Comparison of ENCODE assay signal across 9 cellular contexts in genomic region chr12:57242691-57243454, GRCh38. TPM values are rescaled to one million over a fixed set of nuclear protein-coding genes. Genes with fewer than 3 reads are reported as not detected.
DNase-seq lines count a peak whose midpoint lies in the region; ATAC-seq, FAIRE-seq and TF ChIP-seq lines count a peak whose summit lies in the region.
"Had no signal": no experiment of that assay in that cellular context is flagged by ENCODE, and none has a peak within 500 bp of the region (broad histone marks: within the 10 kb centered on the region; RNA-seq: fewer than 3 reads in every experiment).

No MANE protein-coding gene starts in this region.

- intact Hi-C loops in activated CD4-positive, alpha-beta T cell treated with anti-CD3 and anti-CD28 coated beads for 36 hours (cut with DNase I, micrococcal nuclease) = loop anchor here (1.0 to 5.0 kb wide), 7 partner anchors 29 to 491 kb away; partner anchors contain the start of genes PRIM1 (in 1 of the 2), STAT6 (in 1 of the 2) and ZBTB39 (in 1 of the 2)
- intact Hi-C loops in dendritic cell treated with granulocyte-macrophage colony-stimulating factor and Interleukin-4, amounts not matched to agents 40 ng/mL and 50 ng/mL, for 4 days (cut with micrococcal nuclease) = loop anchor here (1.0 kb wide), 2 partner anchors 18 to 30 kb away; no protein-coding TSS in a partner anchor

- H3K4me3 ChIP-seq in subcutaneous abdominal adipose tissue (ENCODE audit: low read depth in 1 of 5, low read length in 5 of 5) = peak overlapping the region in 3 of 5 donors; percentile 11 to 49 (median 48)

- no peaks in the 10 kb centered on the region for H3K9me3 Mint-ChIP-seq in activated CD4-positive, alpha-beta T cell treated with anti-CD3 and anti-CD28 coated beads for 36 hours (ENCODE audit: low read depth)
- H3K9me3 Mint-ChIP-seq in dendritic cell treated with granulocyte-macrophage colony-stimulating factor and Interleukin-4, amounts not matched to agents 40 ng/mL and 50 ng/mL, for 4 days = no peaks in the 10 kb centered on the region
- H3K9me3 Mint-ChIP-seq in memory B cell = no peaks in the 10 kb centered on the region

- peaks cover 4 to 62% (median 54%) of the 10 kb centered on the region in 5 donors for H3K4me1 ChIP-seq in subcutaneous abdominal adipose tissue (ENCODE audit: control insufficient read depth in 5 of 5, insufficient read depth in 5 of 5, low read length in 5 of 5)

- peak; percentile 36 for ATAC-seq in HG02610 (IDR thresholded peaks at IDR 0.05; ENCODE audit: unreplicated experiment)
- ATAC-seq in activated CD4-positive, alpha-beta T cell treated with anti-CD3 and anti-CD28 coated beads for 36 hours = peak; percentile 23
- peak; percentile 61 for ATAC-seq in memory B cell (ENCODE audit: low read depth)

- peaks cover 47% of the 10 kb centered on the region for H3K4me1 Mint-ChIP-seq in activated CD4-positive, alpha-beta T cell treated with anti-CD3 and anti-CD28 coated beads for 36 hours
- H3K4me1 Mint-ChIP-seq in dendritic cell treated with granulocyte-macrophage colony-stimulating factor and Interleukin-4, amounts not matched to agents 40 ng/mL and 50 ng/mL, for 4 days (ENCODE audit: low read depth) = peaks cover 83% of the 10 kb centered on the region
- peaks cover 31% of the 10 kb centered on the region for H3K4me1 Mint-ChIP-seq in memory B cell

- H3K27me3 ChIP-seq in subcutaneous abdominal adipose tissue (ENCODE audit: control insufficient read depth in 5 of 5, insufficient read depth in 4 of 5, low read length in 5 of 5) = peaks cover 30 to 56% (median 52%) of the 10 kb centered on the region in 5 donors

- CTCF ChIA-PET in activated CD4-positive, alpha-beta T cell treated with anti-CD3 and anti-CD28 coated beads for 36 hours (lab: Charles Lee) = interaction anchor here (0.5 to 9.9 kb wide), 38 partner anchors 9 to 604 kb away, joined by 3 to 282 read pairs (median 5); partner anchors contain the start of genes GLI1, INHBE, NXPH4 and SHMT2

- no peaks in the 10 kb centered on the region for H3K9me3 ChIP-seq in subcutaneous abdominal adipose tissue (ENCODE audit: control insufficient read depth in 5 of 5, low read length in 5 of 5)

- H3K9ac ChIP-seq in subcutaneous abdominal adipose tissue (ENCODE audit: low read length in 5 of 5) = no peak overlapping the region

- H3K27ac ChIP-seq in subcutaneous abdominal adipose tissue (ENCODE audit: low read depth, low read length) = no peak overlapping the region

- no peaks in the 10 kb centered on the region for H3K36me3 Mint-ChIP-seq in activated CD4-positive, alpha-beta T cell treated with anti-CD3 and anti-CD28 coated beads for 36 hours (ENCODE audit: low read depth)
- H3K36me3 Mint-ChIP-seq in dendritic cell treated with granulocyte-macrophage colony-stimulating factor and Interleukin-4, amounts not matched to agents 40 ng/mL and 50 ng/mL, for 4 days (ENCODE audit: low read depth) = peaks cover 23% of the 10 kb centered on the region
- peaks cover 1% of the 10 kb centered on the region for H3K36me3 Mint-ChIP-seq in memory B cell

- H3K27ac Mint-ChIP-seq in activated CD4-positive, alpha-beta T cell treated with anti-CD3 and anti-CD28 coated beads for 36 hours = no peak overlapping the region
- H3K27ac Mint-ChIP-seq in dendritic cell treated with granulocyte-macrophage colony-stimulating factor and Interleukin-4, amounts not matched to agents 40 ng/mL and 50 ng/mL, for 4 days = no peak overlapping the region
- H3K27ac Mint-ChIP-seq in memory B cell = peak overlapping the region; percentile 64

- FAIRE-seq in H54 (lab: Jason Lieb, UNC) = no peak
- FAIRE-seq: endometrium had no signal

- POLR2A ChIA-PET in activated CD4-positive, alpha-beta T cell treated with anti-CD3 and anti-CD28 coated beads for 36 hours (lab: Charles Lee) = interaction anchor here (0.5 to 1.5 kb wide), 4 partner anchors 13 to 282 kb away, joined by 3 to 5 read pairs (median 3); partner anchors contain the start of gene SHMT2

- H3K27me3 Mint-ChIP-seq in activated CD4-positive, alpha-beta T cell treated with anti-CD3 and anti-CD28 coated beads for 36 hours = peaks cover 32% of the 10 kb centered on the region
- peaks cover 67% of the 10 kb centered on the region for H3K27me3 Mint-ChIP-seq in dendritic cell treated with granulocyte-macrophage colony-stimulating factor and Interleukin-4, amounts not matched to agents 40 ng/mL and 50 ng/mL, for 4 days
- peaks cover 3% of the 10 kb centered on the region for H3K27me3 Mint-ChIP-seq in memory B cell

- H3K4me3 Mint-ChIP-seq in activated CD4-positive, alpha-beta T cell treated with anti-CD3 and anti-CD28 coated beads for 36 hours = peak overlapping the region; percentile 62
- peak overlapping the region; percentile 55 for H3K4me3 Mint-ChIP-seq in dendritic cell treated with granulocyte-macrophage colony-stimulating factor and Interleukin-4, amounts not matched to agents 40 ng/mL and 50 ng/mL, for 4 days
- peak overlapping the region; percentile 86 for H3K4me3 Mint-ChIP-seq in memory B cell

- H3K36me3 ChIP-seq in subcutaneous abdominal adipose tissue (ENCODE audit: control insufficient read depth in 5 of 5, insufficient read depth in 5 of 5, low read length in 5 of 5) = no peaks in the 10 kb centered on the region

- no peak for TF ChIP-seq POLR2A in H54 (IDR thresholded peaks at IDR 0.05; ENCODE audit: low read depth, low read length)

- DNase-seq in ELR (ENCODE audit: low read depth) (peak; percentile 66), NCI-H2171 treated with DMSO at 0.1 percent for 48 hours (lab: John Stamatoyannopoulos, UW) (peak; percentile 96), memory B cell (ENCODE audit: low spot score in 2 of 2) (peak; percentile 80 to 91), H54 (ENCODE audit: insufficient read length, low spot score) (no peak)
- peak; percentile 88 for DNase-seq in activated CD4-positive, alpha-beta T cell treated with anti-CD3 and anti-CD28 coated beads for 36 hours

RNA-seq across cellular contexts. Expression of gene STAC3, which starts 8.1 kb away (rescaled TPM):
- 1 to 10 TPM; 2.5 to 2.8 TPM for total RNA-seq in activated CD4-positive, alpha-beta T cell treated with anti-CD3 and anti-CD28 coated beads for 36 hours

RNA-seq across cellular contexts. Expression of gene SHMT2, which starts 13.4 kb away (rescaled TPM):
- 100 to 1,000 TPM; 436 to 487 TPM for total RNA-seq in activated CD4-positive, alpha-beta T cell treated with anti-CD3 and anti-CD28 coated beads for 36 hours

RNA-seq across cellular contexts. Expression of gene NXPH4, which starts 26.3 kb away (rescaled TPM):
- under 1 TPM; 0.41 to 0.51 TPM for total RNA-seq in activated CD4-positive, alpha-beta T cell treated with anti-CD3 and anti-CD28 coated beads for 36 hours
